1 cellular context compared by ENCODE assay signal in the genomic region with DNA sequence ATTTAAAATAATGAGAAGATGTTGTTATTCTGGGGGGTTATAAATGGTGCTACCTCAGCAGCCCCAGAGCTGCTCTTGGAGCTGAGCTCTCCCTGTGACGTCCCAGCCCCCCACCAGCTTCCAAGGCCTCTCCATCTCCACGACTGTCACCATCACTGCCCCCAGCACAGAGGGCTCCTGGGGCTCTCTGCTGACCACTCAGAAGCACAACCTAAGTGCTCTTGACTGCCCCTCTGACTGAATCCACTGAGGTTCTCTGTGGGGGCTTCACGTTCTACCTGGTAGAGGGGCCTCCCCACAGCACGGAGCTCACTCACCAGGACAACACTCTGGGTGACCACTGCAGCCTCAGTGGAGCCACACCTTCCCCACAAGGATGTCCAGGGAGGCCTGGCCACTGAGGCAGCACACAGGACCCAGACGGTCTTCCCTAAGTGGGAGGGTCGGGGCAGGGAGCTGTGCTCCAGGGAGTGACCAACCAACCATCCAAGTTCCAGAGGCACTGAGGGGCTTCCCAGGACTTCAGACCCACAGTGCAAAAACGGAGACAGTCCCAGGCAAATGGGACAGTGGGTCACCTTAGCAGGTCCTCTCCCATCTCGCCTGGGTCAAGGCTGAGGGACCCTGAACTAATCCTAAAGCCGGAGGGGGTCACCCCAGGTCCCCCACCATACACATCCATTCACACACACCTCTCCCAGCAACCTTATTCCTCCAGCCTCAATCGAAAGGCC.
TF ChIP-seq lines count a peak whose summit lies in the region.

No MANE protein-coding gene starts in this region.

TF ChIP-seq in H1, 55 proteins besides CTCF, POLR2A, EP300 and RAD21:
- TF ChIP-seq TBP (IDR thresholded peaks at IDR 0.05; ENCODE audit: low read depth, low read length) (no peak), EZH2 (IDR thresholded peaks at IDR 0.05; ENCODE audit: low read depth, low read length, severe bottlenecking) (no peak)
